In the genomic region with DNA sequence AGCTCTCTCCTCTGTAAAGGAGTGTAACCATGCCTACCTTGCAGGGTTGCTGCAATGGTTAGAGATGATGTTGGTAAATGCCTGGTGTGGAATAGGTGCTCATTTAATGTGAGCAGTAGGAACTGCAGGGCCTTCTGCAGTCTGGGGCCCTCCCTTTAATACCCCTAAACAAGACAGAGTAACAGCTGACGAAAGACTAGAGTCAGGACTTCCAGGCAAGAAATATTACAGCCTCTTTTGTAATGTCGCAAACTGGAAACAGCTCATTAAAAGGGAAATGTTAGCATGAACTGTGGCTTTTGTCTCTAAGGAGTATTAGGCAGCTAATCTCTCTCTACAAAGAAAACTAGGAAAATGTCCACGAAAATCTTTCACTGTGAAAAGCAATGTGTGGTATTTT, we compare ENCODE assay signal across 24 cellular contexts. TPM values are rescaled to one million over a fixed set of nuclear protein-coding genes. Genes with fewer than 3 reads are reported as not detected.
"Had no signal": no experiment of that assay in that cellular context is flagged by ENCODE, and none has a peak within 500 bp of the region (broad histone marks: within the 10 kb centered on the region; RNA-seq: fewer than 3 reads in every experiment).

No MANE protein-coding gene starts in this region.

- H3K4me1 Mint-ChIP-seq: activated naive CD4-positive, alpha-beta T cell treated with anti-CD3 and anti-CD28 coated beads, Interleukin-2, amount 50 U/mL, for 24 hours; brain; nephron progenitor cell; stimulated activated naive B cell treated with anti-CD40 and anti-IgM and Interleukin-4, amounts not matched to agents 10 μg/mL and 1 μg/mL and 100 μg/mL, for 72 hours had no signal

- H3K9me3 ChIP-seq: mucosa of descending colon, right lobe of liver, testis, vagina had no signal

- H3K27me3 ChIP-seq: foreskin keratinocyte, right lobe of liver, testis, vagina had no signal

- H3K36me3 Mint-ChIP-seq: activated naive CD4-positive, alpha-beta T cell treated with anti-CD3 and anti-CD28 coated beads, Interleukin-2, amount 50 U/mL, for 24 hours; brain; stimulated activated naive B cell treated with anti-CD40 and anti-IgM and Interleukin-4, amounts not matched to agents 10 μg/mL and 1 μg/mL and 100 μg/mL, for 72 hours had no signal

- H3K4me3 Mint-ChIP-seq: activated naive CD4-positive, alpha-beta T cell treated with anti-CD3 and anti-CD28 coated beads, Interleukin-2, amount 50 U/mL, for 24 hours; brain; nephron progenitor cell; stimulated activated naive B cell treated with anti-CD40 and anti-IgM and Interleukin-4, amounts not matched to agents 10 μg/mL and 1 μg/mL and 100 μg/mL, for 72 hours had no signal

- DNase-seq: activated gamma-delta T cell treated with Interleukin-2 at 50 U/mL for 16 hours; activated T-cell treated with anti-CD3 and anti-CD28 coated beads, Interleukin-2, amount 50 U/mL, for 1 hour; aorta; caudate nucleus; dermis blood vessel endothelial cell; effector CD8-positive, alpha-beta T cell; foreskin keratinocyte; glutamatergic neuron; hippocampal formation; kidney glomerular epithelial cell; mucosa of descending colon; nephron progenitor cell; right lobe of liver; stimulated activated CD4-positive, alpha-beta T cell treated with anti-CD3 and anti-CD28 coated beads, Interleukin-15, amount 100 ng/mL, for 24 hours; stimulated activated CD8-positive, alpha-beta memory T cell treated with anti-CD3 and anti-CD28 coated beads, Interleukin-4, amount 100 ng/mL, for 48 hours; stimulated activated naive B cell treated with anti-CD40 and anti-IgM and Interleukin-4, amounts not matched to agents 10 μg/mL and 1 μg/mL and 100 μg/mL, for 72 hours; testis; trophoblast cell had no signal

- H3K4me3 ChIP-seq: mucosa of descending colon, right lobe of liver, smooth muscle cell, testis, vagina had no signal

- H3K27ac ChIP-seq: foreskin keratinocyte, parathyroid adenoma, right lobe of liver, testis, vagina had no signal

- H3K4me1 ChIP-seq: parathyroid adenoma, right lobe of liver, testis, vagina had no signal

- H3K9me3 Mint-ChIP-seq: activated naive CD4-positive, alpha-beta T cell treated with anti-CD3 and anti-CD28 coated beads, Interleukin-2, amount 50 U/mL, for 24 hours; brain; nephron progenitor cell; stimulated activated naive B cell treated with anti-CD40 and anti-IgM and Interleukin-4, amounts not matched to agents 10 μg/mL and 1 μg/mL and 100 μg/mL, for 72 hours had no signal

- H3K27ac Mint-ChIP-seq: activated naive CD4-positive, alpha-beta T cell treated with anti-CD3 and anti-CD28 coated beads, Interleukin-2, amount 50 U/mL, for 24 hours; brain; nephron progenitor cell; stimulated activated naive B cell treated with anti-CD40 and anti-IgM and Interleukin-4, amounts not matched to agents 10 μg/mL and 1 μg/mL and 100 μg/mL, for 72 hours had no signal

- H3K36me3 ChIP-seq: right lobe of liver, vagina had no signal

RNA-seq across cellular contexts. Expression of gene MARCO, which starts 26.0 kb away (rescaled TPM):
- total RNA-seq: dermis blood vessel endothelial cell, pulmonary artery endothelial cell, smooth muscle cell had no signal
- polyA plus RNA-seq: smooth muscle cell had no signal
